In the genomic region with DNA sequence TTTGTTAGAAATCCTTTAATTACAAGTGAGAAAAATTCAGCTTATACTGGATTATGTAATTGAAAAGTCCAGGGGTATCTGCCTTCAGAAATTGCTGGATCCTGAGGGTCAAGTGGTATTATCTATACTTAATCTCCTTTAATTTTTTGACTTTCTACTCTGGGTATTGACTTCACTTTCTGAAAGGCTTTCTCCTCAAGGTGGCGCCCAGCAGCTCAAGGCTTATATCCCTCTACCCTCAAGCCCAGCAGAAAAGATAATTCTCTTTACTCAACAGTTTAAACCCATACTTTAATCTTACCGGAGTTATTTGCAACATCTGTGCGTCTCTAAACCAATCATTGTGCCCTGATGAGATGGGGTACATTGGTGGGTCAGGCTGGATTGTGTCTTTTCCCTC, we compare ENCODE assay signal across 9 cellular contexts.
DNase-seq lines count a peak whose midpoint lies in the region; ATAC-seq and TF ChIP-seq lines count a peak whose summit lies in the region.
"Had no signal": no experiment of that assay in that cellular context is flagged by ENCODE, and none has a peak within 500 bp of the region (broad histone marks: within the 10 kb centered on the region; RNA-seq: fewer than 3 reads in every experiment).

No MANE protein-coding gene starts in this region.

- H3K9me3 ChIP-seq in Caco-2 (no peaks in the 10 kb centered on the region), SK-N-SH (no peaks in the 10 kb centered on the region), hepatocyte (ENCODE audit: low read depth) (no peaks in the 10 kb centered on the region)

- no TSS peak for BruUV-seq in Caco-2 (replicated peaks; lab: Mats Ljungman, UMichigan)

- no peak overlapping the region for H3K9ac ChIP-seq in SK-N-SH

- peak; percentile 44 for TF ChIP-seq RAD21 in SK-N-SH (IDR thresholded peaks at IDR 0.05; ENCODE audit: low read length)

- H3K4me1 ChIP-seq in Caco-2 (0 out of 2 replicates have a peak, but pooled peaks cover 3% of the 10 kb centered on the region), GM23338 (ENCODE audit: insufficient read depth) (peaks cover 16% of the 10 kb centered on the region), SK-N-SH (ENCODE audit: control insufficient read depth in 1 of 2, insufficient read depth in 2 of 2, low read depth in 1 of 2, low read length in 1 of 2) (no peaks in the 10 kb centered on the region), hepatocyte (ENCODE audit: insufficient read depth) (no peaks in the 10 kb centered on the region)

- peaks cover 66% of the 10 kb centered on the region for H3K79me2 ChIP-seq in GM23338 (replicated peaks; ENCODE audit: insufficient read depth)
- H3K79me2 ChIP-seq in SK-N-SH (ENCODE audit: insufficient read depth), result no peaks in the 10 kb centered on the region
- no peaks in the 10 kb centered on the region for H3K79me2 ChIP-seq in hepatocyte

- H3K27ac Mint-ChIP-seq in Caco-2 (ENCODE audit: unreplicated experiment) (no peak overlapping the region), GM23338 (no peak overlapping the region; the same call in 1 of the 2 replicates)
- H3K27ac Mint-ChIP-seq: T-helper 2 cell treated with Interferon-gamma antibody and Interleukin-4, amounts not matched to agents 5 μg/mL and 100 μg/mL, for 36 hours had no signal

- no peaks in the 10 kb centered on the region for H3F3A ChIP-seq in GM23338 (replicated peaks; ENCODE audit: low read depth)
- no peaks in the 10 kb centered on the region for H3F3A ChIP-seq in SK-N-SH (replicated peaks; ENCODE audit: insufficient read depth)

- ATAC-seq in GM23338 (peak; percentile 60), GM18519 (IDR thresholded peaks at IDR 0.05; ENCODE audit: low FRiP score, unreplicated experiment) (no peak), HG03460 (IDR thresholded peaks at IDR 0.05; ENCODE audit: unreplicated experiment) (no peak)

- POLR2A ChIA-PET in Caco-2 (lab: Charles Lee) (no interaction called here), SK-N-SH (lab: Yijun Ruan, JAX) (no interaction called here)

- H3K27me3 ChIP-seq in Caco-2 (replicated peaks; ENCODE audit: control insufficient read depth, insufficient read depth, low read length), result no peaks in the 10 kb centered on the region
- H3K27me3 ChIP-seq in GM23338 (ENCODE audit: insufficient read depth), result no peaks in the 10 kb centered on the region
- H3K27me3 ChIP-seq in SK-N-SH (ENCODE audit: insufficient read depth), result no peaks in the 10 kb centered on the region
- no peaks in the 10 kb centered on the region for H3K27me3 ChIP-seq in hepatocyte

- no peak overlapping the region for H2AFZ ChIP-seq in GM23338
- peak overlapping the region; percentile 26; the same call in 1 of the 2 replicates for H2AFZ ChIP-seq in SK-N-SH (ENCODE audit: low read depth)
- H2AFZ ChIP-seq in hepatocyte, result no peak overlapping the region

- no peaks in the 10 kb centered on the region for H3K9me2 ChIP-seq in GM23338 (ENCODE audit: insufficient read depth)
- H3K9me2 ChIP-seq in SK-N-SH, result no peaks in the 10 kb centered on the region
- H3K9me2 ChIP-seq in hepatocyte (replicated peaks; ENCODE audit: insufficient read depth), result no peaks in the 10 kb centered on the region

- peaks cover 10% of the 10 kb centered on the region for H3K4me1 Mint-ChIP-seq in Caco-2 (ENCODE audit: low read depth, unreplicated experiment)
- peaks cover 26% of the 10 kb centered on the region for H3K4me1 Mint-ChIP-seq in GM23338

- intact Hi-C loops in Caco-2 (cut with micrococcal nuclease; ENCODE audit: unreplicated experiment), result loop anchor here (5.0 to 10.0 kb wide), 3 partner anchors 242 to 439 kb away; no protein-coding TSS in a partner anchor

- no peak overlapping the region for H3K4me3 Mint-ChIP-seq in Caco-2 (ENCODE audit: unreplicated experiment)
- no peak overlapping the region for H3K4me3 Mint-ChIP-seq in GM23338
- H3K4me3 Mint-ChIP-seq: T-helper 2 cell treated with Interferon-gamma antibody and Interleukin-4, amounts not matched to agents 5 μg/mL and 100 μg/mL, for 36 hours had no signal

- H3K36me3 ChIP-seq in Caco-2 (ENCODE audit: control insufficient read depth, insufficient read depth, low read length), result no peaks in the 10 kb centered on the region
- H3K36me3 ChIP-seq in GM23338 (ENCODE audit: insufficient read depth), result no peaks in the 10 kb centered on the region
- H3K36me3 ChIP-seq in SK-N-SH (replicated peaks in 1 of 2; ENCODE audit: control insufficient read depth in 1 of 2, insufficient read depth in 2 of 2, low read length in 1 of 2), result no peaks in the 10 kb centered on the region
- no peaks in the 10 kb centered on the region for H3K36me3 ChIP-seq in hepatocyte (replicated peaks; ENCODE audit: insufficient read depth, low read depth)

- CTCF ChIA-PET in Caco-2 (lab: Charles Lee), result interaction anchor here (2.2 kb wide), 1 partner anchor 173 kb away, joined by 24 read pairs; no protein-coding TSS in a partner anchor
- CTCF ChIA-PET in SK-N-SH (lab: Yijun Ruan, JAX), result interaction anchor here (0.6 to 6.1 kb wide), 28 partner anchors 9 to 666 kb away, joined by 3 to 105 read pairs (median 4); a partner anchor contains a TSS

- H3K9me3 Mint-ChIP-seq in Caco-2 (ENCODE audit: unreplicated experiment) (no peaks in the 10 kb centered on the region), GM23338 (no peaks in the 10 kb centered on the region)
- H3K9me3 Mint-ChIP-seq: T-helper 2 cell treated with Interferon-gamma antibody and Interleukin-4, amounts not matched to agents 5 μg/mL and 100 μg/mL, for 36 hours had no signal

- H3K4me2 ChIP-seq in GM23338 (no peak overlapping the region), SK-N-SH (no peak overlapping the region), hepatocyte (no peak overlapping the region)

- H3K27ac ChIP-seq in GM23338 (ENCODE audit: low read depth), result no peak overlapping the region
- no peak overlapping the region for H3K27ac ChIP-seq in SK-N-SH (ENCODE audit: low read depth in 2 of 2, low read length in 1 of 2)
- H3K27ac ChIP-seq in hepatocyte, result no peak overlapping the region

- H3K4me3 ChIP-seq in Caco-2 (ENCODE audit: low read depth, low read length) (no peak overlapping the region), GM23338 (no peak overlapping the region), SK-N-SH (ENCODE audit: low read depth in 2 of 2, low read length in 1 of 2) (no peak overlapping the region; a peak in 1 of 4 replicates), hepatocyte (no peak overlapping the region)

- DNase-seq in Caco-2, result peak; percentile 39 to 42
- peak; percentile 77 for DNase-seq in GM23338 (ENCODE audit: low spot score)
- no peak for DNase-seq in SK-N-SH
- DNase-seq in hepatocyte (ENCODE audit: low spot score), result peak; percentile 49
- no peak for DNase-seq in CD1c-positive myeloid dendritic cell (ENCODE audit: extremely low spot score)
- no peak for DNase-seq in activated gamma-delta T cell (lab: John Stamatoyannopoulos, UW)

- H3K36me3 Mint-ChIP-seq in Caco-2 (ENCODE audit: insufficient read depth, unreplicated experiment), result no peaks in the 10 kb centered on the region
- H3K36me3 Mint-ChIP-seq in GM23338 (ENCODE audit: low read depth), result peaks cover 18% of the 10 kb centered on the region

- no peaks in the 10 kb centered on the region for H3K27me3 Mint-ChIP-seq in Caco-2 (ENCODE audit: insufficient read depth, unreplicated experiment)
- H3K27me3 Mint-ChIP-seq in GM23338 (ENCODE audit: insufficient read depth, low read depth, poor library complexity), result peaks cover 7% of the 10 kb centered on the region

- H4K20me1 ChIP-seq in GM23338 (replicated peaks; ENCODE audit: insufficient read depth) (no peaks in the 10 kb centered on the region), SK-N-SH (ENCODE audit: insufficient read depth) (no peaks in the 10 kb centered on the region), hepatocyte (ENCODE audit: insufficient read depth, poor library complexity, severe bottlenecking) (no peaks in the 10 kb centered on the region)

- no peak for TF ChIP-seq EP300 in SK-N-SH (IDR thresholded peaks at IDR 0.05; ENCODE audit: borderline replicate concordance in 1 of 2, low read depth in 1 of 2, low read length in 1 of 2)

- TF ChIP-seq CTCF in Caco-2 (IDR thresholded peaks at IDR 0.05; ENCODE audit: insufficient read depth in 1 of 2, low read depth in 1 of 2, low read length in 1 of 2, severe bottlenecking in 1 of 2, unreplicated experiment in 1 of 2) (peak in 1 of 2 experiments; percentile 65), GM23338 (conservative IDR thresholded peaks at IDR 0.05; ENCODE audit: low read depth in 2 of 2) (peak; percentile 64 to 74), SK-N-SH (IDR thresholded peaks at IDR 0.05) (peak; percentile 60), hepatocyte (IDR thresholded peaks at IDR 0.05; ENCODE audit: poor library complexity) (peak; percentile 54)

- WGBS in SK-N-SH (ENCODE audit: low lambda C conversion rate), result 58% methylated on average over 3 of the region's 3 CpGs
- WGBS in hepatocyte (ENCODE audit: low lambda C conversion rate, missing lambda C conversion rate), result 29% methylated on average over 3 of the region's 3 CpGs

TF ChIP-seq in GM23338, 12 proteins besides CTCF, POLR2A, EP300 and RAD21:
- no peak for TF ChIP-seq JUNB (IDR thresholded peaks at IDR 0.05; ENCODE audit: unreplicated experiment)
- TF ChIP-seq STAT1 (IDR thresholded peaks at IDR 0.05; ENCODE audit: unreplicated experiment), result no peak

TF ChIP-seq in SK-N-SH, 30 proteins besides CTCF, POLR2A, EP300 and RAD21:
- TF ChIP-seq SMC3 (IDR thresholded peaks at IDR 0.05; ENCODE audit: low read depth, low read length) (peak; percentile 44), POLR2AphosphoS5 (IDR thresholded peaks at IDR 0.05; ENCODE audit: low read depth, low read length) (no peak)

Comparison
In these comparisons a context has a peak if more than half of its experiments do, and no peak if none do; other contexts are left out.
1. DNase-seq: peak in Caco-2 (2 of 2), GM23338 (single experiment) and hepatocyte (single experiment); none in SK-N-SH (single experiment), CD1c-positive myeloid dendritic cell (single experiment) and activated gamma-delta T cell (single experiment).